ENCODE assay signal across 12 cellular contexts in genomic region chr18:7830468-7830867, GRCh38.
DNase-seq lines count a peak whose midpoint lies in the region; ATAC-seq and TF ChIP-seq lines count a peak whose summit lies in the region.
"Had no signal": no experiment of that assay in that cellular context is flagged by ENCODE, and none has a peak within 500 bp of the region (broad histone marks: within the 10 kb centered on the region; RNA-seq: fewer than 3 reads in every experiment).

No MANE protein-coding gene starts in this region.

- no peak overlapping the region for H3K27ac ChIP-seq in PC-3 (ENCODE audit: low read length)
- no peak overlapping the region for H3K27ac ChIP-seq in uterus

- no peak for TF ChIP-seq POLR2A in uterus (IDR thresholded peaks at IDR 0.05)

- no peaks in the 10 kb centered on the region for H3F3A ChIP-seq in PC-3 (ENCODE audit: low read length, unreplicated experiment)

- H3K4me1 ChIP-seq in PC-3 (ENCODE audit: insufficient read depth, low read length) (no peaks in the 10 kb centered on the region), uterus (no peaks in the 10 kb centered on the region)

- peaks cover 4% of the 10 kb centered on the region for H3K9me3 Mint-ChIP-seq in stimulated activated effector memory CD8-positive, alpha-beta T cell treated with anti-CD3 and anti-CD28 coated beads, Interleukin-12 subunit alpha, Interleukin-12 subunit beta, amount 100 ng/mL, for 72 hours
- no peaks in the 10 kb centered on the region for H3K9me3 Mint-ChIP-seq in activated CD8-positive, alpha-beta memory T cell treated with anti-CD3 and anti-CD28 coated beads, Interleukin-2, amount 10 ng/mL, durations not matched to agents 7 days and 5 days (ENCODE audit: low read depth)

- POLR2A ChIA-PET in PC-3 (lab: Charles Lee; ENCODE audit: unreplicated experiment) = no interaction called here

- H4K20me1 ChIP-seq in PC-3 (ENCODE audit: low read length) = no peaks in the 10 kb centered on the region

- H3K9me3 ChIP-seq in PC-3 (ENCODE audit: low read length) (no peaks in the 10 kb centered on the region), uterus (no peaks in the 10 kb centered on the region)

- no peak overlapping the region for H3K4me3 Mint-ChIP-seq in stimulated activated effector memory CD8-positive, alpha-beta T cell treated with anti-CD3 and anti-CD28 coated beads, Interleukin-12 subunit alpha, Interleukin-12 subunit beta, amount 100 ng/mL, for 72 hours
- no peak overlapping the region for H3K4me3 Mint-ChIP-seq in activated CD8-positive, alpha-beta memory T cell treated with anti-CD3 and anti-CD28 coated beads, Interleukin-2, amount 10 ng/mL, durations not matched to agents 7 days and 5 days
- H3K4me3 Mint-ChIP-seq: activated naive CD8-positive, alpha-beta T cell treated with anti-CD3 and anti-CD28 coated beads, Interleukin-2, amount 50 U/mL, for 24 hours; neural crest cell; T-helper 1 cell treated with Interleukin-12 subunit alpha and Interleukin-12 subunit beta and Interleukin-4 antibody, amounts not matched to agents 30 μg/mL and 1 μg/mL, for 36 hours had no signal

- no peak overlapping the region for H2AFZ ChIP-seq in PC-3 (ENCODE audit: low read length)

- peak; percentile 65 for ATAC-seq in HG03135 (IDR thresholded peaks at IDR 0.05; ENCODE audit: unreplicated experiment)
- ATAC-seq in PC-3 = peak; percentile 76
- ATAC-seq in stimulated activated effector memory CD8-positive, alpha-beta T cell treated with anti-CD3 and anti-CD28 coated beads, Interleukin-12 subunit alpha, Interleukin-12 subunit beta, amount 100 ng/mL, for 72 hours = peak; percentile 62
- ATAC-seq in GM19455 (IDR thresholded peaks at IDR 0.05; ENCODE audit: unreplicated experiment) = no peak
- ATAC-seq in activated CD8-positive, alpha-beta memory T cell treated with anti-CD3 and anti-CD28 coated beads, Interleukin-2, amount 10 ng/mL, durations not matched to agents 7 days and 5 days = no peak
- ATAC-seq: activated naive CD8-positive, alpha-beta T cell treated with anti-CD3 and anti-CD28 coated beads, Interleukin-2, amount 50 U/mL, for 24 hours had no signal

- no peaks in the 10 kb centered on the region for H3K36me3 Mint-ChIP-seq in stimulated activated effector memory CD8-positive, alpha-beta T cell treated with anti-CD3 and anti-CD28 coated beads, Interleukin-12 subunit alpha, Interleukin-12 subunit beta, amount 100 ng/mL, for 72 hours
- H3K36me3 Mint-ChIP-seq in activated CD8-positive, alpha-beta memory T cell treated with anti-CD3 and anti-CD28 coated beads, Interleukin-2, amount 10 ng/mL, durations not matched to agents 7 days and 5 days = no peaks in the 10 kb centered on the region

- no peak for TF ChIP-seq CTCF in PC-3 (conservative IDR thresholded peaks at IDR 0.05; ENCODE audit: low read depth, low read length)
- no peak for TF ChIP-seq CTCF in uterus (IDR thresholded peaks at IDR 0.05)

- no peak overlapping the region for H3K9ac ChIP-seq in PC-3 (ENCODE audit: low read length)

- H3K27me3 ChIP-seq in PC-3 (ENCODE audit: low read length) (no peaks in the 10 kb centered on the region), uterus (no peaks in the 10 kb centered on the region)

- no TSS peak for BruUV-seq in PC-3 (replicated peaks; lab: Mats Ljungman, UMichigan)

- H3K4me1 Mint-ChIP-seq in stimulated activated effector memory CD8-positive, alpha-beta T cell treated with anti-CD3 and anti-CD28 coated beads, Interleukin-12 subunit alpha, Interleukin-12 subunit beta, amount 100 ng/mL, for 72 hours = no peaks in the 10 kb centered on the region
- no peaks in the 10 kb centered on the region for H3K4me1 Mint-ChIP-seq in activated CD8-positive, alpha-beta memory T cell treated with anti-CD3 and anti-CD28 coated beads, Interleukin-2, amount 10 ng/mL, durations not matched to agents 7 days and 5 days
- H3K4me1 Mint-ChIP-seq: activated naive CD8-positive, alpha-beta T cell treated with anti-CD3 and anti-CD28 coated beads, Interleukin-2, amount 50 U/mL, for 24 hours had no signal

- intact Hi-C loops in PC-3 (cut with micrococcal nuclease) = no loop called here
- intact Hi-C loops in uterus (cut with DNase I; ENCODE audit: low total_unique reads) = no loop called here

- no peaks in the 10 kb centered on the region for H3K9me2 ChIP-seq in PC-3 (replicated peaks; ENCODE audit: low read length)

- no peak overlapping the region for H3K27ac Mint-ChIP-seq in stimulated activated effector memory CD8-positive, alpha-beta T cell treated with anti-CD3 and anti-CD28 coated beads, Interleukin-12 subunit alpha, Interleukin-12 subunit beta, amount 100 ng/mL, for 72 hours
- no peak overlapping the region for H3K27ac Mint-ChIP-seq in activated CD8-positive, alpha-beta memory T cell treated with anti-CD3 and anti-CD28 coated beads, Interleukin-2, amount 10 ng/mL, durations not matched to agents 7 days and 5 days
- H3K27ac Mint-ChIP-seq: activated naive CD8-positive, alpha-beta T cell treated with anti-CD3 and anti-CD28 coated beads, Interleukin-2, amount 50 U/mL, for 24 hours; T-helper 1 cell treated with Interleukin-12 subunit alpha and Interleukin-12 subunit beta and Interleukin-4 antibody, amounts not matched to agents 30 μg/mL and 1 μg/mL, for 36 hours had no signal

- CTCF ChIA-PET in PC-3 (lab: Charles Lee) = no interaction called here
- CTCF ChIA-PET in activated CD8-positive, alpha-beta memory T cell treated with anti-CD3 and anti-CD28 coated beads, Interleukin-2, amount 10 ng/mL, durations not matched to agents 7 days and 5 days (lab: Charles Lee) = no interaction called here

- H3K4me2 ChIP-seq in PC-3 (ENCODE audit: low read length) = no peak overlapping the region

- no peaks in the 10 kb centered on the region for H3K27me3 Mint-ChIP-seq in activated CD8-positive, alpha-beta memory T cell treated with anti-CD3 and anti-CD28 coated beads, Interleukin-2, amount 10 ng/mL, durations not matched to agents 7 days and 5 days
- H3K27me3 Mint-ChIP-seq: activated naive CD8-positive, alpha-beta T cell treated with anti-CD3 and anti-CD28 coated beads, Interleukin-2, amount 50 U/mL, for 24 hours had no signal

- H3K36me3 ChIP-seq in PC-3 (ENCODE audit: low read depth, low read length) (no peaks in the 10 kb centered on the region), uterus (no peaks in the 10 kb centered on the region)

- no peaks in the 10 kb centered on the region for H3K79me2 ChIP-seq in PC-3 (ENCODE audit: low read length)

- H3K4me3 ChIP-seq in PC-3 (ENCODE audit: low read length) = no peak overlapping the region
- H3K4me3 ChIP-seq in uterus = no peak overlapping the region

- DNase-seq in NCI-H748 (lab: John Stamatoyannopoulos, UW; ENCODE audit: unreplicated experiment) (peak; percentile 70), NCI-H748 treated with DMSO at 0.1 percent for 48 hours (lab: John Stamatoyannopoulos, UW) (no peak), PC-3 (peak; percentile 62), uterus (no peak)
- no peak for DNase-seq in stimulated activated effector memory CD8-positive, alpha-beta T cell treated with anti-CD3 and anti-CD28 coated beads, Interleukin-12 subunit alpha, Interleukin-12 subunit beta, amount 100 ng/mL, for 72 hours (ENCODE audit: low spot score in 2 of 2)
- DNase-seq in activated CD8-positive, alpha-beta memory T cell treated with anti-CD3 and anti-CD28 coated beads, Interleukin-2, amount 10 ng/mL, durations not matched to agents 7 days and 5 days = no peak
- DNase-seq: activated naive CD8-positive, alpha-beta T cell treated with anti-CD3 and anti-CD28 coated beads, Interleukin-2, amount 50 U/mL, for 24 hours; foreskin melanocyte had no signal

Comparison
In these comparisons a context has a peak if more than half of its experiments do, and no peak if none do; other contexts are left out.
1. DNase-seq: peak in NCI-H748 (single experiment) and PC-3 (single experiment); none in NCI-H748 treated with DMSO at 0.1 percent for 48 hours (single experiment), stimulated activated effector memory CD8-positive, alpha-beta T cell treated with anti-CD3 and anti-CD28 coated beads, Interleukin-12 subunit alpha, Interleukin-12 subunit beta, amount 100 ng/mL, for 72 hours (0 of 2), uterus (0 of 2) and activated CD8-positive, alpha-beta memory T cell treated with anti-CD3 and anti-CD28 coated beads, Interleukin-2, amount 10 ng/mL, durations not matched to agents 7 days and 5 days (single experiment).
2. ATAC-seq: peak in HG03135 (single experiment), PC-3 (single experiment) and stimulated activated effector memory CD8-positive, alpha-beta T cell treated with anti-CD3 and anti-CD28 coated beads, Interleukin-12 subunit alpha, Interleukin-12 subunit beta, amount 100 ng/mL, for 72 hours (single experiment); none in GM19455 (single experiment) and activated CD8-positive, alpha-beta memory T cell treated with anti-CD3 and anti-CD28 coated beads, Interleukin-2, amount 10 ng/mL, durations not matched to agents 7 days and 5 days (single experiment).